In the genomic region with DNA sequence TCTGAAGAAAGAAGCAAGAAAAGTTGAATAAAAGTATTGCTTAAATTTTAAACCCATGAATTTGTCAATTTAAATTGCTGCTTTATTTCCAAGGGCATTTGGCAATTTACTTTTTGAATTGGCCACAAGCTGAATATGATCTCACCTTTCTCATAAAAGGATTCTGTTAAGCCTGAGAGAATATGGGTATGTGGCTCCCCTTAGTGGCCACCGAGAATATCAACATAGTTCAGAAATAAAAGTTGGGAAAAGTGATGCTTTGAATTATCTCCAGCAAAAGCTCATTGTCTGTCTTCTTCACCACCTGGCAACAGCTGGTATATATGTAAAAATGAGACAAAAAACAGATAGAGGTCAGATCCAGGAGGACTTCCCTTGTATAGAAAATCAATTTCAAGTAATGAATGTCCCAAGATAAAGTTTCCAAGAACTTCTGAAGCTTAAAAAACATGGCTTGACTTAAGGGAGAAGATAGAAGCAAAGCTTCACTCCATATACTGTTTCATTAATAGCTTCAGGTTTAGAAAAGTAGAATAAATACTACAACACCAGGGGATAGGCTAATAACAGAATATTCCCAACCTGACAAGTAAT, we compare ENCODE assay signal across 9 cellular contexts.
DNase-seq lines count a peak whose midpoint lies in the region; ATAC-seq, FAIRE-seq and TF ChIP-seq lines count a peak whose summit lies in the region.
"Had no signal": no experiment of that assay in that cellular context is flagged by ENCODE, and none has a peak within 500 bp of the region (broad histone marks: within the 10 kb centered on the region; RNA-seq: fewer than 3 reads in every experiment).

No MANE protein-coding gene starts in this region.

- H4K20me1 ChIP-seq in OCI-LY3 (ENCODE audit: insufficient read depth, low read length) (no peaks in the 10 kb centered on the region), H1 (replicated peaks in 1 of 2; ENCODE audit: control insufficient read depth in 1 of 2, insufficient read depth in 2 of 2, low read length in 2 of 2) (no peaks in the 10 kb centered on the region), neural progenitor cell (ENCODE audit: low read depth) (no peaks in the 10 kb centered on the region)

- no peaks in the 10 kb centered on the region for H3K36me3 ChIP-seq in OCI-LY3 (replicated peaks; ENCODE audit: low read depth, low read length)
- no peaks in the 10 kb centered on the region for H3K36me3 ChIP-seq in H1 (ENCODE audit: control insufficient read depth in 2 of 4, insufficient read depth in 4 of 4, low read length in 3 of 4)
- no peaks in the 10 kb centered on the region for H3K36me3 ChIP-seq in neural progenitor cell

- no peaks in the 10 kb centered on the region for H3K23me2 ChIP-seq in H1 (ENCODE audit: low read depth, low read length)

- no peak overlapping the region for H3K23ac ChIP-seq in H1 (ENCODE audit: insufficient read length)

- H3K27me3 ChIP-seq in OCI-LY3 (ENCODE audit: low read depth, low read length), result peaks cover 4% of the 10 kb centered on the region; the same call in 1 of the 2 replicates
- no peaks in the 10 kb centered on the region for H3K27me3 ChIP-seq in H1 (replicated peaks in 1 of 4; ENCODE audit: control insufficient read depth in 3 of 4, extremely low read depth in 1 of 4, insufficient read depth in 3 of 4, low read length in 3 of 4)
- H3K27me3 ChIP-seq in neural progenitor cell, result no peaks in the 10 kb centered on the region

- CTCF ChIA-PET in H1 (lab: Charles Lee; ENCODE audit: partially characterized antibody), result interaction anchor here (0.6 to 5.8 kb wide), 52 partner anchors 7 to 871 kb away, joined by 3 to 47 read pairs (median 4); no protein-coding TSS in a partner anchor

- TF ChIP-seq EP300 in H1 (IDR thresholded peaks at IDR 0.05; ENCODE audit: borderline replicate concordance in 1 of 2, low read depth in 2 of 2, low read length in 2 of 2), result no peak

- no peaks in the 10 kb centered on the region for H3K9me3 ChIP-seq in OCI-LY3 (ENCODE audit: insufficient read depth, low read length)
- H3K9me3 ChIP-seq in H1 (ENCODE audit: insufficient read depth in 2 of 2, low read depth in 1 of 2, low read length in 1 of 2), result no peaks in the 10 kb centered on the region
- no peaks in the 10 kb centered on the region for H3K9me3 ChIP-seq in neural progenitor cell (ENCODE audit: low read depth)

- peak; percentile 67 for ATAC-seq in HG03095 (IDR thresholded peaks at IDR 0.05; ENCODE audit: unreplicated experiment)

- peak; percentile 86 for TF ChIP-seq CTCF in OCI-LY3 (IDR thresholded peaks at IDR 0.05; ENCODE audit: low read depth, low read length)
- peak in 2 of 3 experiments; percentile 60 to 66; a peak in 3 of 4 replicates for TF ChIP-seq CTCF in H1 (IDR thresholded peaks at IDR 0.05; ENCODE audit: control extremely low read depth in 1 of 3, insufficient read depth in 1 of 3, low read depth in 1 of 3, low read length in 3 of 3)
- TF ChIP-seq CTCF in neural progenitor cell (IDR thresholded peaks at IDR 0.05), result peak; percentile 81

- H4K8ac ChIP-seq in H1 (ENCODE audit: extremely low read depth, insufficient read depth, low read length), result no peak overlapping the region

- no peaks in the 10 kb centered on the region for H3K27me3 Mint-ChIP-seq in neural progenitor cell (ENCODE audit: insufficient read depth, low read depth)

- H3K79me2 ChIP-seq in OCI-LY3 (ENCODE audit: low read length), result no peaks in the 10 kb centered on the region
- H3K79me2 ChIP-seq in H1 (ENCODE audit: control insufficient read depth in 1 of 2, insufficient read depth in 2 of 2, low read length in 2 of 2), result no peaks in the 10 kb centered on the region
- H3K79me2 ChIP-seq in neural progenitor cell (ENCODE audit: low read depth), result no peaks in the 10 kb centered on the region

- no peak overlapping the region for H2AK5ac ChIP-seq in H1 (ENCODE audit: low read depth, low read length)

- no peak overlapping the region for H3K27ac Mint-ChIP-seq in neural progenitor cell
- H3K27ac Mint-ChIP-seq: memory B cell had no signal

- TF ChIP-seq POLR2A in H1 (IDR thresholded peaks at IDR 0.05; ENCODE audit: control extremely low read depth in 1 of 2, low read depth in 2 of 2, low read length in 2 of 2), result no peak

- no peak overlapping the region for H4K5ac ChIP-seq in H1 (ENCODE audit: insufficient read length, low read depth, low read length)

- no peak overlapping the region for H4K91ac ChIP-seq in H1 (replicated peaks; ENCODE audit: insufficient read length, low read length)

- no peak overlapping the region for H2BK15ac ChIP-seq in H1 (ENCODE audit: low read length)

- H3K79me1 ChIP-seq in H1 (ENCODE audit: low read depth, low read length), result no peaks in the 10 kb centered on the region

- no peak overlapping the region for H2BK120ac ChIP-seq in H1 (replicated peaks; ENCODE audit: low read depth, low read length)

- H3K9ac ChIP-seq in OCI-LY3 (ENCODE audit: low read length) (no peak overlapping the region), H1 (replicated peaks in 1 of 4; ENCODE audit: extremely low read depth in 1 of 4, low read depth in 3 of 4, low read length in 3 of 4) (no peak overlapping the region), neural progenitor cell (no peak overlapping the region)

- no peak overlapping the region for H2BK20ac ChIP-seq in H1 (ENCODE audit: low read length)

- H3K27ac ChIP-seq in OCI-LY3 (ENCODE audit: low read length) (no peak overlapping the region), H1 (ENCODE audit: low read depth, low read length) (no peak overlapping the region), neural progenitor cell (no peak overlapping the region)

- no peaks in the 10 kb centered on the region for H3K36me3 Mint-ChIP-seq in neural progenitor cell
- H3K36me3 Mint-ChIP-seq: memory B cell had no signal

- H3K4me1 Mint-ChIP-seq in neural progenitor cell, result no peaks in the 10 kb centered on the region
- H3K4me1 Mint-ChIP-seq: memory B cell had no signal

- no peak overlapping the region for H3K14ac ChIP-seq in H1 (ENCODE audit: insufficient read length)

- H3K4me2 ChIP-seq in OCI-LY3 (ENCODE audit: low read length), result no peak overlapping the region
- H3K4me2 ChIP-seq in H1 (ENCODE audit: insufficient read depth in 1 of 2, low read depth in 2 of 2, low read length in 2 of 2), result no peak overlapping the region
- no peak overlapping the region for H3K4me2 ChIP-seq in neural progenitor cell

- peaks cover 9% of the 10 kb centered on the region for H3K4me1 ChIP-seq in OCI-LY3 (ENCODE audit: low read length)
- no peaks in the 10 kb centered on the region for H3K4me1 ChIP-seq in H1 (replicated peaks in 1 of 4; ENCODE audit: control insufficient read depth in 3 of 4, insufficient read depth in 4 of 4, low read length in 3 of 4)
- H3K4me1 ChIP-seq in neural progenitor cell, result no peaks in the 10 kb centered on the region

- H3K18ac ChIP-seq in H1 (ENCODE audit: extremely low read depth, low read length), result no peak overlapping the region

- DNase-seq in Ammon's horn (ENCODE audit: low spot score) (peak; percentile 63), GM18507 (ENCODE audit: extremely low spot score, insufficient read length, low read depth) (no peak), H1 (ENCODE audit: low read depth in 1 of 2, low spot score in 2 of 2) (no peak), neural progenitor cell (ENCODE audit: low spot score) (peak; percentile 29), NCI-H446 treated with DMSO at 0.1 percent for 48 hours (lab: John Stamatoyannopoulos, UW) (no peak), activated gamma-delta T cell (lab: John Stamatoyannopoulos, UW) (no peak)

- H3K56ac ChIP-seq in H1 (replicated peaks; ENCODE audit: insufficient read length, low read depth, low read length), result no peak overlapping the region

- 0% methylated on average over 1 of the region's 1 CpG; no CpG with 5 or more reads in 1 of the 2 experiments for WGBS in H1 (ENCODE audit: extremely low coverage in 1 of 2, insufficient coverage in 1 of 2, insufficient read length in 1 of 2, insufficient replicate concordance in 2 of 2, low coverage in 1 of 2, low lambda C conversion rate in 2 of 2, missing lambda C conversion rate in 1 of 2), 2 experiments

- no peak overlapping the region for H2BK5ac ChIP-seq in H1 (ENCODE audit: low read depth, low read length)

- no peaks in the 10 kb centered on the region for H3F3A ChIP-seq in neural progenitor cell (ENCODE audit: low read depth)

- peak; percentile 83 to 87 for TF ChIP-seq RAD21 in H1 (IDR thresholded peaks at IDR 0.05 in 1 of 2, conservative IDR thresholded peaks at IDR 0.05 in 1 of 2; ENCODE audit: low read depth in 2 of 2, low read length in 2 of 2)

- POLR2A ChIA-PET in H1 (lab: Charles Lee; ENCODE audit: partially characterized antibody), result interaction anchor here (0.6 kb wide), 1 partner anchor 206 kb away, joined by 3 read pairs; no protein-coding TSS in a partner anchor

- H3K9me3 Mint-ChIP-seq in neural progenitor cell, result no peaks in the 10 kb centered on the region
- H3K9me3 Mint-ChIP-seq: memory B cell had no signal

- H2AFZ ChIP-seq in OCI-LY3 (ENCODE audit: low read depth, low read length), result no peak overlapping the region
- H2AFZ ChIP-seq in H1 (ENCODE audit: low read length), result no peak overlapping the region
- no peak overlapping the region for H2AFZ ChIP-seq in neural progenitor cell (replicated peaks)

- H3K4me3 ChIP-seq in OCI-LY3 (ENCODE audit: low read length) (no peak overlapping the region), H1 (ENCODE audit: extremely low read depth in 1 of 4, insufficient read depth in 2 of 4, low read depth in 3 of 4, low read length in 4 of 4) (no peak overlapping the region), neural progenitor cell (no peak overlapping the region)

- FAIRE-seq in GM18507 (lab: Jason Lieb, UNC), result peak; percentile 68
- peak; percentile 48 for FAIRE-seq in H1 (lab: Jason Lieb, UNC)

- H3K4ac ChIP-seq in H1 (replicated peaks; ENCODE audit: insufficient read length, low read depth, low read length), result no peak overlapping the region

- no peak overlapping the region for H3K4me3 Mint-ChIP-seq in neural progenitor cell
- H3K4me3 Mint-ChIP-seq: memory B cell had no signal

- H2BK12ac ChIP-seq in H1 (ENCODE audit: low read depth, low read length), result no peak overlapping the region

TF ChIP-seq in H1, 55 proteins besides CTCF, POLR2A, EP300 and RAD21 (continues in another document):
- TF ChIP-seq TCF12 (IDR thresholded peaks at IDR 0.05; ENCODE audit: low read depth, low read length) (no peak), HDAC2 (IDR thresholded peaks at IDR 0.05; ENCODE audit: borderline replicate concordance in 1 of 2, low read depth in 2 of 2, low read length in 2 of 2) (no peak), RBBP5 (IDR thresholded peaks at IDR 0.05; ENCODE audit: borderline replicate concordance, low read depth, low read length) (no peak), TAF1 (IDR thresholded peaks at IDR 0.05; ENCODE audit: low read depth, low read length) (no peak), JUN (IDR thresholded peaks at IDR 0.05; ENCODE audit: low read depth, low read length) (no peak), CBX8 (IDR thresholded peaks at IDR 0.05; ENCODE audit: borderline replicate concordance, low read depth, low read length) (no peak), YY1 (IDR thresholded peaks at IDR 0.05; ENCODE audit: low read depth, low read length) (no peak), ZNF274 (IDR thresholded peaks at IDR 0.05; ENCODE audit: borderline replicate concordance, extremely low read depth, low read length) (no peak), SIRT6 (IDR thresholded peaks at IDR 0.05; ENCODE audit: low read length) (no peak), CTBP2 (IDR thresholded peaks at IDR 0.05; ENCODE audit: borderline replicate concordance, insufficient read depth, insufficient read length, low read length) (no peak)

Comparison
In these comparisons a context has a peak if more than half of its experiments do, and no peak if none do; other contexts are left out.
1. DNase-seq: peak in Ammon's horn (single experiment) and neural progenitor cell (single experiment); none in GM18507 (single experiment), H1 (0 of 2), NCI-H446 treated with DMSO at 0.1 percent for 48 hours (single experiment) and activated gamma-delta T cell (single experiment).
2. Peak in every context shown above with its lines, with median percentiles within 50 percentile points of each other: CTCF ChIP-seq.